ENCODE assay signal across 17 cellular contexts in the genomic region with DNA sequence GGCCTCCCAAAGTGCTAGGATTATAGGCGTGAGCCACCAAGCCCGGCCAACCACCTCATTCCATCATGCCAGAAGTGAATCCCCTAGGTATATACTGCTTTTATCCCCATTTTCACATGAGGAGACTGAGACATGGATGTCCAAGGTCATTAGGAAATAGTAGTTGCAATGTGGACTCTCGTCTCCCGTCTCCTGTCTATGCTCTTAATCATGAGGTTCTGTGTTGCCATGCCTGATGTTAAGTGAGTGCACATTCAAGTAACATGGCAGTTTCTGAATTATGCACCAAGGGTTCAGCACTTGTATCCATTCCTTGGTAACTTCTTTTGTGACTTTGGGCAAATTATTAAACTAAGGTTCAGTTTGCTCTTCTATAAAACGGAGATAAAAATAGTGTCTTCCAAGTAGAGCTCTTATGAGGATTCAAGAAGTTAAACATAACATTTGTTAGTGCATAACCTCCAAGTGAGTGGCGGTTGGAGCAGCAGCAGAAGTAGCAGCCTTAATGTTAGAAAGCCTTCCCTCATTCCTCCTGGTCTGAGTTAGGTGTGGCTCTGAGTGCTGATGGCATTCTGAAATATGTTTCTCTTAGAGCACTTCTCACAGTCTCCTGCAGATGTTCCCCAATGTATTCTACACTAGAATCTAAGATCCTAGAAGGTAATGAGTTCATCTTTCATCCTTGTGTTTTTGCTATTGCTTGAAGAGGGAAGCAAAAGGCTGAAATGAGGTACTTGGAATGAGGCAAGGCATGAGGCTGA. TPM values are rescaled to one million over a fixed set of nuclear protein-coding genes. Genes with fewer than 3 reads are reported as not detected.
A peak's percentile ranks its signal among the peaks of the same experiment; 100 is the strongest.
DNase-seq lines count a peak whose midpoint lies in the region; ATAC-seq and TF ChIP-seq lines count a peak whose summit lies in the region.
"Had no signal": no experiment of that assay in that cellular context is flagged by ENCODE, and none has a peak within 500 bp of the region (broad histone marks: within the 10 kb centered on the region; RNA-seq: fewer than 3 reads in every experiment).

No MANE protein-coding gene starts in this region.

- H3K4me2 ChIP-seq in HCT116 (ENCODE audit: low read length) (0 out of 2 replicates have a peak overlapping the region, but pooled peaks have one; percentile 1), hepatocyte (peak overlapping the region; percentile 12)
- H3K4me2 ChIP-seq: KMS-11 had no signal

- POLR2A ChIA-PET in HCT116 (lab: Charles Lee): no interaction called here

- ATAC-seq in HCT116 (peak; percentile 59), RWPE2 (ENCODE audit: low read depth) (peak; percentile 51; the same call in 2 of the 3 replicates), GM19023 (IDR thresholded peaks at IDR 0.05; ENCODE audit: unreplicated experiment) (no peak)

- peaks cover 4% of the 10 kb centered on the region for H3K36me3 Mint-ChIP-seq in type B pancreatic cell

- RAD21 ChIA-PET in HCT116 (lab: Charles Lee; ENCODE audit: low non-redundant PET in 1 of 2, low total read pairs in 2 of 2, uncharacterized antibody in 2 of 2, unreplicated experiment in 2 of 2): no interaction called here

- H3K79me2 ChIP-seq in HCT116 (ENCODE audit: insufficient read depth, low read length): peaks cover 100% of the 10 kb centered on the region
- peaks cover 99% of the 10 kb centered on the region for H3K79me2 ChIP-seq in hepatocyte

- H3K9me3 ChIP-seq in HCT116 (ENCODE audit: control insufficient read depth in 1 of 2, insufficient read depth in 1 of 2, low read depth in 1 of 2, low read length in 2 of 2): no peaks in the 10 kb centered on the region; a peak in 1 of 4 replicates
- H3K9me3 ChIP-seq in RWPE2 (ENCODE audit: severe bottlenecking): no peaks in the 10 kb centered on the region
- H3K9me3 ChIP-seq in hepatocyte (ENCODE audit: low read depth): no peaks in the 10 kb centered on the region
- H3K9me3 ChIP-seq: Peyer's patch had no signal

- no peak for TF ChIP-seq CTCF in HCT116 (IDR thresholded peaks at IDR 0.05 in 2 of 3, conservative IDR thresholded peaks at IDR 0.05 in 1 of 3; ENCODE audit: borderline replicate concordance in 1 of 3, insufficient read depth in 1 of 3, low read depth in 2 of 3, low read length in 2 of 3)
- TF ChIP-seq CTCF in RWPE2 (IDR thresholded peaks at IDR 0.05; ENCODE audit: poor library complexity, severe bottlenecking): no peak
- TF ChIP-seq CTCF in hepatocyte (IDR thresholded peaks at IDR 0.05; ENCODE audit: poor library complexity): no peak
- no peak for TF ChIP-seq CTCF in type B pancreatic cell (conservative IDR thresholded peaks at IDR 0.05)

- no peaks in the 10 kb centered on the region for H3K27me3 Mint-ChIP-seq in type B pancreatic cell

- peaks cover 15% of the 10 kb centered on the region; the same call in 1 of the 2 replicates for H4K20me1 ChIP-seq in HCT116 (ENCODE audit: insufficient read depth)
- peaks cover 67% of the 10 kb centered on the region for H4K20me1 ChIP-seq in hepatocyte (ENCODE audit: insufficient read depth, poor library complexity, severe bottlenecking)

- H3K4me3 ChIP-seq in HCT116 (replicated peaks in 1 of 2; ENCODE audit: low read depth in 1 of 2, low read length in 2 of 2): no peak overlapping the region
- no peak overlapping the region for H3K4me3 ChIP-seq in RWPE2 (ENCODE audit: severe bottlenecking)
- H3K4me3 ChIP-seq in hepatocyte: no peak overlapping the region
- H3K4me3 ChIP-seq: BLaER1 treated with 17β-estradiol and CSF1 and Interleukin-3, amounts not matched to agents 10 nM and 100 nM; Peyer's patch had no signal

- no peak overlapping the region for H2AFZ ChIP-seq in HCT116 (ENCODE audit: low read depth, low read length, poor library complexity, severe bottlenecking)
- H2AFZ ChIP-seq in hepatocyte: no peak overlapping the region

- BruUV-seq in HCT116 (replicated peaks; lab: Mats Ljungman, UMichigan): no TSS peak

- CTCF ChIA-PET in HCT116 (lab: Charles Lee): no interaction called here

- no peaks in the 10 kb centered on the region for H3K9me3 Mint-ChIP-seq in type B pancreatic cell

- peaks cover 15 to 79% of the 10 kb centered on the region in 2 experiments; a peak in 3 of 4 replicates for H3K4me1 ChIP-seq in HCT116 (ENCODE audit: control insufficient read depth in 1 of 2, insufficient read depth in 2 of 2, low read length in 2 of 2)
- peaks cover 9% of the 10 kb centered on the region for H3K4me1 ChIP-seq in RWPE2 (ENCODE audit: insufficient read depth, poor library complexity, severe bottlenecking)
- H3K4me1 ChIP-seq in hepatocyte (ENCODE audit: insufficient read depth): peaks cover 6% of the 10 kb centered on the region

- DNase-seq in HCT116 (ENCODE audit: low read depth, low spot score) (no peak), RWPE2 (ENCODE audit: low spot score) (no peak), hepatocyte (ENCODE audit: low spot score) (no peak), type B pancreatic cell (ENCODE audit: extremely low spot score, unreplicated experiment) (no peak), AG20443 (ENCODE audit: low spot score) (no peak), RKO (ENCODE audit: low spot score) (no peak)
- DNase-seq: DMS 273 treated with DMSO at 0.1 percent for 48 hours, H9, NCI-H1092, NCI-H1694, NCI-H2107, NCI-H69, Peyer's patch, SIG-M5 had no signal

- 80% methylated on average over 6 of the region's 6 CpGs for WGBS in hepatocyte (ENCODE audit: low lambda C conversion rate, missing lambda C conversion rate)

- H3K9me2 ChIP-seq in HCT116 (ENCODE audit: insufficient read depth): no peaks in the 10 kb centered on the region
- H3K9me2 ChIP-seq in hepatocyte (replicated peaks; ENCODE audit: insufficient read depth): no peaks in the 10 kb centered on the region

- H3K9ac ChIP-seq in HCT116 (ENCODE audit: low read length): 0 out of 2 replicates have a peak overlapping the region, but pooled peaks have one; percentile 2
- H3K9ac ChIP-seq: BLaER1 treated with 17β-estradiol and CSF1 and Interleukin-3, amounts not matched to agents 10 nM and 100 nM; KMS-11 had no signal

- peak overlapping the region; percentile 60 for H3K27ac Mint-ChIP-seq in type B pancreatic cell

- TF ChIP-seq RAD21 in HCT116 (IDR thresholded peaks at IDR 0.05; ENCODE audit: low read depth): no peak; the same call in 1 of the 2 replicates

- peaks cover 0 to 20% of the 10 kb centered on the region in 2 experiments; a peak in 1 of 4 replicates for H3K36me3 ChIP-seq in HCT116 (ENCODE audit: control insufficient read depth in 1 of 2, insufficient read depth in 2 of 2, low read length in 2 of 2)
- H3K36me3 ChIP-seq in RWPE2 (ENCODE audit: low read depth): peaks cover 4% of the 10 kb centered on the region; the same call in 1 of the 2 replicates
- no peaks in the 10 kb centered on the region for H3K36me3 ChIP-seq in hepatocyte (replicated peaks; ENCODE audit: insufficient read depth, low read depth)
- H3K36me3 ChIP-seq: Peyer's patch had no signal

- intact Hi-C loops in HCT116 (cut with micrococcal nuclease): no loop called here

- no peak for TF ChIP-seq POLR2A in HCT116 (IDR thresholded peaks at IDR 0.05; ENCODE audit: borderline replicate concordance, extremely low read depth, insufficient read depth, insufficient read length)

- H3K27ac ChIP-seq in HCT116 (ENCODE audit: low read depth, low read length) (peak overlapping the region; percentile 34; the same call in 1 of the 2 replicates), RWPE2 (ENCODE audit: poor library complexity, severe bottlenecking) (peak overlapping the region; percentile 5), hepatocyte (no peak overlapping the region)
- H3K27ac ChIP-seq: BLaER1 treated with 17β-estradiol and CSF1 and Interleukin-3, amounts not matched to agents 10 nM and 100 nM; KMS-11; Peyer's patch had no signal

- H3K4me3 Mint-ChIP-seq in type B pancreatic cell: no peak overlapping the region
- H3K4me3 Mint-ChIP-seq: H9 had no signal

- H3K27me3 ChIP-seq in HCT116 (ENCODE audit: insufficient read depth, low read length) (no peaks in the 10 kb centered on the region), RWPE2 (ENCODE audit: insufficient read depth, poor library complexity, severe bottlenecking) (no peaks in the 10 kb centered on the region), hepatocyte (no peaks in the 10 kb centered on the region)
- H3K27me3 ChIP-seq: BLaER1 treated with 17β-estradiol and CSF1 and Interleukin-3, amounts not matched to agents 10 nM and 100 nM; Peyer's patch had no signal

- peaks cover 8% of the 10 kb centered on the region for H3K4me1 Mint-ChIP-seq in type B pancreatic cell (ENCODE audit: unreplicated experiment)

TF ChIP-seq in HCT116, 20 proteins besides CTCF, POLR2A, EP300 and RAD21 (continues in another document):
- TF ChIP-seq FOSL1 (IDR thresholded peaks at IDR 0.05; ENCODE audit: low read depth): no peak
- TF ChIP-seq YY1 (IDR thresholded peaks at IDR 0.05; ENCODE audit: extremely low read depth, insufficient replicate concordance, low read depth, low read length): no peak
- no peak for TF ChIP-seq SP1 (IDR thresholded peaks at IDR 0.05; ENCODE audit: low read depth)
- TF ChIP-seq ZBTB33 (IDR thresholded peaks at IDR 0.05; ENCODE audit: extremely low read depth, insufficient replicate concordance, low read length): no peak
- no peak for TF ChIP-seq EGR1 (IDR thresholded peaks at IDR 0.05; ENCODE audit: low read depth)
- TF ChIP-seq MAX (IDR thresholded peaks at IDR 0.05): no peak
- TF ChIP-seq EZH2 (IDR thresholded peaks at IDR 0.05): no peak
- no peak for TF ChIP-seq EZH2phosphoT487 (IDR thresholded peaks at IDR 0.05; ENCODE audit: borderline replicate concordance)
- no peak for TF ChIP-seq ZFX (IDR thresholded peaks at IDR 0.05)
- TF ChIP-seq SRF (IDR thresholded peaks at IDR 0.05; ENCODE audit: low read depth): no peak

RNA-seq across cellular contexts. Expression of gene SOCS6, which starts 21.9 kb away (rescaled TPM):
- total RNA-seq in HCT116 (2021; ENCODE audit: unreplicated experiment) (53.4 TPM), hepatocyte (28.0 and 35.3 TPM in 2 replicates), type B pancreatic cell (ENCODE audit: low replicate concordance) (30.2 and 52.8 TPM in 2 replicates)
- polyA plus RNA-seq in HCT116 (2012): 27.7 and 27.8 TPM in 2 replicates
- 14.4 and 16.6 TPM in 2 replicates for polyA plus RNA-seq in hepatocyte
